ENCODE assay signal across 20 cellular contexts in the genomic region with DNA sequence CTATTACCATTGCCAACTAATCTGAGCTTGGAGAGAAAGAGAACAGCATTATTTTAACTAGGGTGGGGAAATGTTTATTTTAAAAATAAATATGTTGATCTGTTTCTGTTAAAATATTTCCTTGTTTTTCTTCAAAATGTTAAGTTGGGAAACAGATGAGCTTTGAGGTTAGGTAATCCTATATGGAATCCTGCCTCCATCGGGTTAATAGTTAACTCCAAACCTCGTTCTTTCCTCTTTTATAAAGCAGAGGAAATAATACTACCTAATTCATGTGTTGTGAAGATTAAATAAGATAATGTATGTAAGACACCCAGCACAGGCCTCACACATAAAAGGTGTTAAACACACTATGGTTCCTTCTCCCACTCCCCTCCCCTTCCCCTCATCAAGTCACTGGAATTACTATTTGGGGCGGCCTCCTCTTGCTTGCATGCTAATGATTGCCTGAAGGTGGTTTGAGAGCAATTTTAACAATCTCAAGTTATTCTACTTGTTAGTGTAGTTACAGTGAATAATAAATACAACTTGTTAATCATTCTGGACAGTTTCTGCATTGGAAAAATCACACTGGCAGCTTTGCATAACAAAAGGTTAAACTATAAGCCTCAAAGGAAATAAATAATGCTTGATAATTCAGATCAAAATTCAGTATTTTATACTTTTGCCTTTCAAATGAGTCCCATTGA.
A peak's percentile ranks its signal among the peaks of the same experiment; 100 is the strongest.
DNase-seq lines count a peak whose midpoint lies in the region; ATAC-seq and TF ChIP-seq lines count a peak whose summit lies in the region.
"Had no signal": no experiment of that assay in that cellular context is flagged by ENCODE, and none has a peak within 500 bp of the region (broad histone marks: within the 10 kb centered on the region; RNA-seq: fewer than 3 reads in every experiment).

No MANE protein-coding gene starts in this region.

- TF ChIP-seq CTCF in endodermal cell (conservative IDR thresholded peaks at IDR 0.05): no peak
- no peak for TF ChIP-seq CTCF in right atrium auricular region (IDR thresholded peaks at IDR 0.05)

- H3K4me3 ChIP-seq in endodermal cell (ENCODE audit: low read length) (no peak overlapping the region), right atrium auricular region (no peak overlapping the region)
- H3K4me3 ChIP-seq: GM12878 had no signal

- peaks cover 13% of the 10 kb centered on the region for H3K9me3 Mint-ChIP-seq in endodermal cell
- H3K9me3 Mint-ChIP-seq: CD8-positive, alpha-beta memory T cell had no signal

- H3K4me3 Mint-ChIP-seq in endodermal cell: no peak overlapping the region
- H3K4me3 Mint-ChIP-seq: CD8-positive, alpha-beta memory T cell had no signal

- H3K4me1 ChIP-seq in endodermal cell (ENCODE audit: control insufficient read depth, insufficient read depth, low read length): peaks cover 12% of the 10 kb centered on the region
- H3K4me1 ChIP-seq in right atrium auricular region: no peaks in the 10 kb centered on the region

- 63% methylated on average over 3 of the region's 3 CpGs; no CpG with 5 or more reads in 1 of the 2 experiments for WGBS in endodermal cell (ENCODE audit: insufficient coverage in 1 of 2, insufficient read length in 1 of 2), 2 experiments

- H3K27me3 Mint-ChIP-seq in endodermal cell (ENCODE audit: insufficient read depth): no peaks in the 10 kb centered on the region

- H3K27ac ChIP-seq in endodermal cell (ENCODE audit: low read depth, low read length): no peak overlapping the region
- H3K27ac ChIP-seq in right atrium auricular region: no peak overlapping the region

- H3K9me3 ChIP-seq in endodermal cell (ENCODE audit: control insufficient read depth, low read length): peaks cover 7% of the 10 kb centered on the region
- no peaks in the 10 kb centered on the region for H3K9me3 ChIP-seq in right atrium auricular region

- H3K27me3 ChIP-seq in endodermal cell (ENCODE audit: control insufficient read depth, insufficient read depth, low read length, poor library complexity, severe bottlenecking) (no peaks in the 10 kb centered on the region), right atrium auricular region (no peaks in the 10 kb centered on the region)

- DNase-seq in HT-29 (ENCODE audit: low spot score): peak; percentile 16
- no peak for DNase-seq in endodermal cell
- no peak for DNase-seq in left lobe of liver (ENCODE audit: low spot score)
- peak; percentile 92 for DNase-seq in renal cortical epithelial cell (ENCODE audit: low read depth)
- no peak for DNase-seq in right atrium auricular region (ENCODE audit: low spot score)
- no peak for DNase-seq in mesenteric fat pad (ENCODE audit: low spot score)
- DNase-seq: C1 segment of cervical spinal cord; CD8-positive, alpha-beta memory T cell; DMS 273 treated with DMSO at 0.1 percent for 48 hours; IMR-90; Karpas-422; NCI-H1436; NCI-H1930; NCI-H226; NCI-H524; RPMI8226; SIG-M5 had no signal

- H3K27ac Mint-ChIP-seq in endodermal cell: peak overlapping the region; percentile 48
- H3K27ac Mint-ChIP-seq: CD8-positive, alpha-beta memory T cell had no signal

- peaks cover 25% of the 10 kb centered on the region for H3K4me1 Mint-ChIP-seq in endodermal cell
- H3K4me1 Mint-ChIP-seq: CD8-positive, alpha-beta memory T cell had no signal

- ATAC-seq in left lobe of liver (peak; percentile 51), HG02623 (IDR thresholded peaks at IDR 0.05; ENCODE audit: unreplicated experiment) (no peak)
- ATAC-seq: GM12878, HCT116 had no signal

- no peaks in the 10 kb centered on the region for H3K36me3 Mint-ChIP-seq in endodermal cell (ENCODE audit: low read depth)
- H3K36me3 Mint-ChIP-seq: CD8-positive, alpha-beta memory T cell had no signal

- no peak overlapping the region for H3K9ac ChIP-seq in endodermal cell (ENCODE audit: extremely low read depth, low read length, poor library complexity, severe bottlenecking)

- no peaks in the 10 kb centered on the region for H3K36me3 ChIP-seq in endodermal cell (ENCODE audit: control insufficient read depth, insufficient read depth, low read length)
- no peaks in the 10 kb centered on the region for H3K36me3 ChIP-seq in right atrium auricular region

Comparison
In these comparisons a context has a peak if more than half of its experiments do, and no peak if none do; other contexts are left out.
1. DNase-seq: peak in HT-29 (single experiment) and renal cortical epithelial cell (single experiment); none in endodermal cell (single experiment), left lobe of liver (single experiment), right atrium auricular region (single experiment) and mesenteric fat pad (single experiment).